Comparison of ENCODE assay signal across 1 cellular context in the genomic region with DNA sequence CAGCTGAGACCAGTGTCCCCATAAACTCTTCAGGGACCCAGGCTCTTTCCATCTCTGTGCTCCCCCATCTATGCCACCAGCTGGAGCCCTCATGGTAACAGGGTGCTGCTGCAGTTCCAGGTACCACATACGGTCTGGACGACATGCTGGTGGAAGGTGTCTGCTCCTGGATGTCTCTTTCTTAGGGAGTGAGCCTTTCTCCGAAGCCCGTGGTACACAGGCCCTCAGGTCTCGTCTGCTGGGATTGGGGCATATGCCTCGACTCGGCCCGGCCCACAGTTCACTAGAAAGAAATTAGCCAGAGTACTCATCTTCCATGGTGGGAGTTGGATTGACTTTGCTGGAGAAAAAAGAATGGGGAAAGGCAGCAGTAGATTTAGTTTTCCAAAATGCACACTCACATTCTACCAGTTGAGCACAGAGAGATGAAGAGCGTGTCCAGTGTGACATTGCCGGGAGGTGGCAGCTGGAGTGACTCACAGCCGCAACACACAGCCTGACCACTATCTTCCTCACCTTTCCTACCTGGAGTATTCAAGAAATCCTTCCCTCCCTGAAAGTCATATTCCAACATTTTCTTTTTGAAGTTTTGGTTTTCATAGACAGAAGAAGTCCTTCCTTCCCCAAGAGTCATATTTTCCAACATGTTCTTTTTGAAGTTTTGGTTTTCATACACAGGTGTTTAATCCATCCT.
A peak's percentile ranks its signal among the peaks of the same experiment; 100 is the strongest.
TF ChIP-seq lines count a peak whose summit lies in the region.

No MANE protein-coding gene starts in this region.

TF ChIP-seq in HepG2, 621 proteins besides CTCF, POLR2A, EP300 and RAD21:
- TF ChIP-seq SCMH1 (CRISPR knock-in tag; IDR thresholded peaks at IDR 0.05; ENCODE audit: borderline replicate concordance) (no peak), HCFC1 (IDR thresholded peaks at IDR 0.05; ENCODE audit: low read depth, low read length) (no peak), FOSL2 (CRISPR knock-in tag; IDR thresholded peaks at IDR 0.05) (peak; percentile 21; the same call in 1 of the 2 replicates), SMC3 (IDR thresholded peaks at IDR 0.05; ENCODE audit: low read length) (peak; percentile 10; the same call in 1 of the 2 replicates), STAG1 (CRISPR knock-in tag; IDR thresholded peaks at IDR 0.05) (peak; percentile 29), IRF2 (CRISPR knock-in tag; IDR thresholded peaks at IDR 0.05) (no peak), TBX2 (CRISPR knock-in tag; IDR thresholded peaks at IDR 0.05; ENCODE audit: borderline replicate concordance) (no peak), ZNF549 (CRISPR knock-in tag; IDR thresholded peaks at IDR 0.05) (no peak), ZNF75D (CRISPR knock-in tag; IDR thresholded peaks at IDR 0.05; ENCODE audit: borderline replicate concordance) (no peak), MZF1 (CRISPR knock-in tag; IDR thresholded peaks at IDR 0.05; ENCODE audit: borderline replicate concordance) (no peak)
